8 cellular contexts compared by ENCODE assay signal in the genomic region with DNA sequence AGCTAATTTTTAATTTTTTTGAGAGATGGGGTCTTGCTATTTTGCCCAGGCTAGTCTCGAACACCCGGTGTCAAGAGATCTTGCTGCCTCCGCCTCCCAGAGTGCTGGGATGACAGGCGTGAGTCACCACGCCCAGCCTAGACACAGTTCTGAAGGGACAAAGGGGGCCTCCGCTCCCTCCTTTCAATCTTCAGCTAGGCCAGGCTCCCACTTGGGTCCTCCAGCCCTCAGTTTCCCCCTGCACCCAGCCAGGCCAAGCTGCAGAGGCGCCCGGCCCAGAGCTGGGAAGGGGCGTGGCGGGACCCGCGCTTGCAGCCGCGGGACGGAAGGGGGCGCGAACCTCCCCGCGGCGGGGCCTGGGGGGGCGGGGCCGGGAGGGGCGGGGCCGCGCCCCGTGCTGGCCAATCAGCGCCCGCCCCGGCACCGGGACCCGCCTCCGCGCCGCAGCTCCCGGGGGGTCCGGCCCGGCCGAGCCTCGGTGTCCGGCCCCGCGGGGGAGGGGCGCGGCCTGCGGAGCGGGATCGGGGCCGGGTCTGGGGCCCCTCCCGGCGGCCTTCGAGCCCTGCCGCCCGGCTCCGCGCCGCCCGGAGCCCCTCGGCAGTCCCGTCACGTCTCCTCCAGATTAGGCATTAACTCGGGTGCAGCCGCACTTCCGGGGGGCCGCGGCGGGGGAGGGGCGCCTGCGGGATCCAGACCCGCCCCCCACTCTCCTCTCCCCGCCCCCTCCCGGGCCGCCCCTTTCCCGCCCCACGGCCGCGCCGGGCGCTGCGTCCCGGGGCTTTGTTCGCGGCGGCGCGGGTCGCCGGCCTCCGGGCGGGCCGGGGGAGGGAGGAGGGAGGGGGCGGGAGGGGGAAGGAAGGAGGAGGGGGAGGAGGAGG. TPM values are rescaled to one million over a fixed set of nuclear protein-coding genes. Genes with fewer than 3 reads are reported as not detected.
DNase-seq lines count a peak whose midpoint lies in the region; ATAC-seq, FAIRE-seq and TF ChIP-seq lines count a peak whose summit lies in the region.

No MANE protein-coding gene starts in this region.

- DNase-seq in D721Med (ENCODE audit: insufficient read length, low spot score) (no peak), HK-2 (ENCODE audit: unreplicated experiment) (peak; percentile 93), RPMI8226 (peak; percentile 91), activated gamma-delta T cell (lab: John Stamatoyannopoulos, UW) (peak; percentile 69), foreskin melanocyte (peak; percentile 51), osteoblast (ENCODE audit: insufficient read length, low spot score, missing footprints) (peak; percentile 100)

- H2AFZ ChIP-seq in osteoblast (ENCODE audit: low read length): peak overlapping the region; percentile 81

- H3K4me1 ChIP-seq in osteoblast (ENCODE audit: insufficient read depth, low read length): peaks cover 3% of the 10 kb centered on the region
- peaks cover 13% of the 10 kb centered on the region for H3K4me1 ChIP-seq in thymus (ENCODE audit: control insufficient read depth, insufficient read depth, low read length)

- peaks cover 4% of the 10 kb centered on the region for H4K20me1 ChIP-seq in osteoblast (ENCODE audit: insufficient read depth, low read length)

- no peaks in the 10 kb centered on the region for H3K9me3 ChIP-seq in osteoblast (ENCODE audit: low read depth, low read length)
- H3K9me3 ChIP-seq in thymus (ENCODE audit: control insufficient read depth): no peaks in the 10 kb centered on the region

- peak; percentile 68 for ATAC-seq in GM19463 (IDR thresholded peaks at IDR 0.05; ENCODE audit: unreplicated experiment)

- H3K27me3 ChIP-seq in osteoblast (ENCODE audit: insufficient read depth, low read length): no peaks in the 10 kb centered on the region
- H3K27me3 ChIP-seq in thymus (ENCODE audit: control insufficient read depth, insufficient read depth): peaks cover 28% of the 10 kb centered on the region

- peak overlapping the region; percentile 57 for H3K4me2 ChIP-seq in osteoblast (ENCODE audit: insufficient read depth, low read length)

- H3K27ac ChIP-seq in osteoblast (ENCODE audit: low read depth, low read length) (no peak overlapping the region), thymus (ENCODE audit: low read depth) (peak overlapping the region; percentile 85)

- FAIRE-seq in D721Med (lab: Jason Lieb, UNC): no peak

- H3K36me3 ChIP-seq in osteoblast (ENCODE audit: insufficient read depth, low read length) (no peaks in the 10 kb centered on the region), thymus (ENCODE audit: control insufficient read depth, insufficient read depth) (no peaks in the 10 kb centered on the region)

- H3K4me3 ChIP-seq in osteoblast (ENCODE audit: insufficient read depth, low read length) (peak overlapping the region; percentile 64), thymus (ENCODE audit: low read length) (peak overlapping the region; percentile 90)

- TF ChIP-seq CTCF in D721Med (IDR thresholded peaks at IDR 0.05; ENCODE audit: insufficient read depth, missing control alignments) (peak; percentile 31), osteoblast (IDR thresholded peaks at IDR 0.05; ENCODE audit: extremely low read depth, low read depth, low read length) (peak; percentile 20)

- 4% methylated on average over 80 of the region's 91 CpGs for WGBS in thymus

- no peaks in the 10 kb centered on the region for H3K79me2 ChIP-seq in osteoblast (ENCODE audit: insufficient read depth, low read length)

RNA-seq across cellular contexts. Expression of a gene that starts 0.6 kb away (rescaled TPM):
- total RNA-seq in osteoblast: 14.7 and 30.0 TPM in 2 replicates
- polyA plus RNA-seq in thymus: 19.2 TPM

RNA-seq across cellular contexts. Expression of a gene that starts 6.1 kb away (rescaled TPM):
- 55.4 and 90.5 TPM in 2 replicates for total RNA-seq in osteoblast
- polyA plus RNA-seq in thymus: 285 TPM

RNA-seq across cellular contexts. Expression of a gene that starts 19.5 kb away (rescaled TPM):
- 0.29 and 0.72 TPM in 2 replicates for total RNA-seq in osteoblast
- polyA plus RNA-seq in thymus: 15.5 TPM

RNA-seq across cellular contexts. Expression of a gene that starts 37.5 kb away (rescaled TPM):
- not detected in 2 replicates for total RNA-seq in osteoblast
- 0.59 TPM for polyA plus RNA-seq in thymus

RNA-seq across cellular contexts. Expression of a gene that starts 53.1 kb away (rescaled TPM):
- 0.36 and 0.88 TPM in 2 replicates for total RNA-seq in osteoblast
- polyA plus RNA-seq in thymus: 1.7 TPM
